In genomic region chr19:43769256-43769655, GRCh38 we compare ENCODE assay signal across 1 cellular context.
TF ChIP-seq lines count a peak whose summit lies in the region.

No MANE protein-coding gene starts in this region.

TF ChIP-seq in H1, 55 proteins besides CTCF, POLR2A, EP300 and RAD21:
- TF ChIP-seq CREB1 (IDR thresholded peaks at IDR 0.05) (no peak), FOSL1 (IDR thresholded peaks at IDR 0.05; ENCODE audit: insufficient read depth, low read depth, low read length) (no peak), RFX5 (IDR thresholded peaks at IDR 0.05; ENCODE audit: borderline replicate concordance, low read depth, low read length) (no peak), SP2 (IDR thresholded peaks at IDR 0.05; ENCODE audit: low read length) (no peak), CHD2 (IDR thresholded peaks at IDR 0.05; ENCODE audit: low read length) (no peak), TCF12 (IDR thresholded peaks at IDR 0.05; ENCODE audit: low read depth, low read length) (no peak), ATF2 (IDR thresholded peaks at IDR 0.05; ENCODE audit: low read length) (no peak), SIX5 (IDR thresholded peaks at IDR 0.05; ENCODE audit: low read depth, low read length) (no peak), TEAD4 (IDR thresholded peaks at IDR 0.05; ENCODE audit: low read depth, low read length) (no peak), SP4 (IDR thresholded peaks at IDR 0.05; ENCODE audit: low read length) (no peak), CHD7 (IDR thresholded peaks at IDR 0.05; ENCODE audit: insufficient replicate concordance, low read length) (no peak), TAF1 (IDR thresholded peaks at IDR 0.05; ENCODE audit: low read depth, low read length) (no peak), SUZ12 (IDR thresholded peaks at IDR 0.05; ENCODE audit: low read length) (no peak), TBP (IDR thresholded peaks at IDR 0.05; ENCODE audit: low read depth, low read length) (no peak)
- TF ChIP-seq, protein P1, sequence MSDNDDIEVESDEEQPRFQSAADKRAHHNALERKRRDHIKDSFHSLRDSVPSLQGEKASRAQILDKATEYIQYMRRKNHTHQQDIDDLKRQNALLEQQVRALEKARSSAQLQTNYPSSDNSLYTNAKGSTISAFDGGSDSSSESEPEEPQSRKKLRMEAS (IDR thresholded peaks at IDR 0.05): no peak
TF ChIP-seq in H1: peak in this region for 0.
